25 cellular contexts compared by ENCODE assay signal in the genomic region with DNA sequence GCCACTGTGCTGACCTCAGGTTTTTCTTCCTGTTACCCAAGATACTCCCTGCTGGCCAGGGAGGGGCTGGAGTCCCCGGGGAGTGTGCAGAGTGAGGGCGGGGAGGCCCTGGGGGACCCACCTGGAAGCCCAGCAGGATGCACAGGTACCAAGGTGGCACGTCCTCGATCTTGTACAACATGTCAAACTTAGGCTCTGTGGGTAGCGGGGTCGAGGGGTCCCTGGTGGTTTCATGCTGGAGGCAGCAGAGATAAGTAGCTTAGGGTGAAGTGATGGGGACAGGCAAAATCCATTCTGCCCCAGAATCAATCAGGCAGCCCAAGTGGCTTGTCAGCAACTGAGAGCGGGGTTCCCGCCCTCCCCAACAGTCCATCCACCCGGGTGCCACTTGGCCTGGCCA. TPM values are rescaled to one million over a fixed set of nuclear protein-coding genes. Genes with fewer than 3 reads are reported as not detected.
DNase-seq lines count a peak whose midpoint lies in the region; ATAC-seq and TF ChIP-seq lines count a peak whose summit lies in the region.
"Had no signal": no experiment of that assay in that cellular context is flagged by ENCODE, and none has a peak within 500 bp of the region (broad histone marks: within the 10 kb centered on the region; RNA-seq: fewer than 3 reads in every experiment).

No MANE protein-coding gene starts in this region.

- TF ChIP-seq CTCF in Calu3 (IDR thresholded peaks at IDR 0.05; ENCODE audit: unreplicated experiment) (no peak), endodermal cell (conservative IDR thresholded peaks at IDR 0.05) (no peak)

- H3K27me3 ChIP-seq in endodermal cell (ENCODE audit: control insufficient read depth, insufficient read depth, low read length, poor library complexity, severe bottlenecking), result no peaks in the 10 kb centered on the region
- H3K27me3 ChIP-seq: esophagus squamous epithelium had no signal

- CTCF ChIA-PET in Calu3 (lab: Charles Lee), result no interaction called here

- H3K36me3 ChIP-seq in endodermal cell (ENCODE audit: control insufficient read depth, insufficient read depth, low read length), result peaks cover 2% of the 10 kb centered on the region
- H3K36me3 ChIP-seq: esophagus squamous epithelium, prostate gland had no signal

- peaks cover 6% of the 10 kb centered on the region for H3K36me3 Mint-ChIP-seq in Calu3 (ENCODE audit: insufficient read depth, unreplicated experiment)
- peaks cover 2% of the 10 kb centered on the region for H3K36me3 Mint-ChIP-seq in endodermal cell (ENCODE audit: low read depth)

- ATAC-seq in HG03108 (IDR thresholded peaks at IDR 0.05; ENCODE audit: unreplicated experiment), result no peak
- ATAC-seq in GM18873 (IDR thresholded peaks at IDR 0.05; ENCODE audit: low FRiP score, unreplicated experiment), result no peak
- ATAC-seq: activated CD8-positive, alpha-beta T cell treated with anti-CD3 and anti-CD28 coated beads, Interleukin-2, amount 10 ng/mL, durations not matched to agents 7 days and 5 days; activated T-cell treated with anti-CD3 and anti-CD28 coated beads, Interleukin-2, amount 50 U/mL, for 72 hours; stimulated activated naive CD8-positive, alpha-beta T cell treated with anti-CD3 and anti-CD28 coated beads, Interleukin-15, amount 100 ng/mL, for 72 hours had no signal

- H3K9me3 ChIP-seq in endodermal cell (ENCODE audit: control insufficient read depth, low read length), result no peaks in the 10 kb centered on the region
- H3K9me3 ChIP-seq: esophagus squamous epithelium, prostate gland had no signal

- 92 to 96% methylated on average over 5 to 9 of the region's 9 CpGs for WGBS in endodermal cell (ENCODE audit: insufficient coverage in 1 of 2, insufficient read length in 1 of 2), 2 experiments

- H3K27me3 Mint-ChIP-seq in Calu3 (ENCODE audit: unreplicated experiment) (no peaks in the 10 kb centered on the region), endodermal cell (ENCODE audit: insufficient read depth) (no peaks in the 10 kb centered on the region)
- H3K27me3 Mint-ChIP-seq: central memory CD8-positive, alpha-beta T cell; stimulated activated naive CD8-positive, alpha-beta T cell treated with anti-CD3 and anti-CD28 coated beads, Interleukin-15, amount 100 ng/mL, for 72 hours had no signal

- peaks cover 6% of the 10 kb centered on the region for H3K4me1 ChIP-seq in endodermal cell (ENCODE audit: control insufficient read depth, insufficient read depth, low read length)

- no peak overlapping the region for H3K4me3 ChIP-seq in endodermal cell (ENCODE audit: low read length)
- H3K4me3 ChIP-seq: esophagus squamous epithelium, prostate gland, skin epidermis had no signal

- DNase-seq in Calu3 (no peak), NCI-H69 (lab: John Stamatoyannopoulos, UW) (peak; percentile 28), endodermal cell (peak; percentile 44), posterior vena cava (ENCODE audit: low spot score) (peak; percentile 73), dedifferentiated amniotic fluid mesenchymal stem cell (ENCODE audit: extremely low spot score) (no peak), AG08395 (ENCODE audit: low spot score) (no peak)
- DNase-seq: activated CD8-positive, alpha-beta T cell treated with anti-CD3 and anti-CD28 coated beads, Interleukin-2, amount 10 ng/mL, durations not matched to agents 7 days and 5 days; activated naive CD4-positive, alpha-beta T cell treated with anti-CD3 and anti-CD28 coated beads, Interleukin-2, amount 50 U/mL, for 16 hours; activated T-cell treated with anti-CD3 and anti-CD28 coated beads, Interleukin-2, amount 50 U/mL, for 72 hours; anterior cingulate cortex; effector memory CD4-positive, alpha-beta T cell; esophagus squamous epithelium; midbrain; NCI-H2029; NCI-H446 treated with DMSO at 0.1 percent for 48 hours; stimulated activated CD4-positive, alpha-beta T cell treated with anti-CD3 and anti-CD28 coated beads, Interleukin-2, amount 100 ng/mL, for 48 hours; stimulated activated naive CD8-positive, alpha-beta T cell treated with anti-CD3 and anti-CD28 coated beads, Interleukin-15, amount 100 ng/mL, for 72 hours; trophoblast cell had no signal

- peak overlapping the region; percentile 34 for H3K27ac Mint-ChIP-seq in Calu3 (ENCODE audit: unreplicated experiment)
- H3K27ac Mint-ChIP-seq in endodermal cell, result no peak overlapping the region
- H3K27ac Mint-ChIP-seq: activated CD8-positive, alpha-beta T cell treated with anti-CD3 and anti-CD28 coated beads, Interleukin-2, amount 10 ng/mL, durations not matched to agents 7 days and 5 days; activated T-cell treated with anti-CD3 and anti-CD28 coated beads, Interleukin-2, amount 50 U/mL, for 72 hours; stimulated activated naive CD8-positive, alpha-beta T cell treated with anti-CD3 and anti-CD28 coated beads, Interleukin-15, amount 100 ng/mL, for 72 hours had no signal

- no TSS peak for BruUV-seq in Calu3 (replicated peaks; lab: Mats Ljungman, UMichigan)

- H3K4me3 Mint-ChIP-seq in Calu3 (ENCODE audit: low read depth, unreplicated experiment), result no peak overlapping the region
- no peak overlapping the region for H3K4me3 Mint-ChIP-seq in endodermal cell
- H3K4me3 Mint-ChIP-seq: activated CD8-positive, alpha-beta T cell treated with anti-CD3 and anti-CD28 coated beads, Interleukin-2, amount 10 ng/mL, durations not matched to agents 7 days and 5 days; activated T-cell treated with anti-CD3 and anti-CD28 coated beads, Interleukin-2, amount 50 U/mL, for 72 hours; central memory CD8-positive, alpha-beta T cell; stimulated activated naive CD8-positive, alpha-beta T cell treated with anti-CD3 and anti-CD28 coated beads, Interleukin-15, amount 100 ng/mL, for 72 hours had no signal

- no peak overlapping the region for H3K27ac ChIP-seq in endodermal cell (ENCODE audit: low read depth, low read length)
- H3K27ac ChIP-seq: esophagus squamous epithelium, KMS-11, prostate gland had no signal

- no peak overlapping the region for H3K9ac ChIP-seq in endodermal cell (ENCODE audit: extremely low read depth, low read length, poor library complexity, severe bottlenecking)
- H3K9ac ChIP-seq: KMS-11 had no signal

- H3K4me1 Mint-ChIP-seq in Calu3 (ENCODE audit: low read depth, unreplicated experiment) (peaks cover 29% of the 10 kb centered on the region), endodermal cell (peaks cover 16% of the 10 kb centered on the region)

- intact Hi-C loops in Calu3 (cut with micrococcal nuclease; ENCODE audit: unreplicated experiment), result no loop called here
- intact Hi-C loops in posterior vena cava (cut with DNase I), result no loop called here

- H3K9me3 Mint-ChIP-seq in Calu3 (ENCODE audit: low read depth, unreplicated experiment) (no peaks in the 10 kb centered on the region), endodermal cell (no peaks in the 10 kb centered on the region)
- H3K9me3 Mint-ChIP-seq: activated T-cell treated with anti-CD3 and anti-CD28 coated beads, Interleukin-2, amount 50 U/mL, for 72 hours; central memory CD8-positive, alpha-beta T cell; stimulated activated naive CD8-positive, alpha-beta T cell treated with anti-CD3 and anti-CD28 coated beads, Interleukin-15, amount 100 ng/mL, for 72 hours had no signal

RNA-seq across cellular contexts. Expression of gene SLC23A1, which starts 0.7 kb away (rescaled TPM):
- total RNA-seq in Calu3 (2022) (0.80 and 2.8 TPM in 2 replicates), endodermal cell (under 1 TPM; 0.35 to 0.93 TPM), posterior vena cava (not detected)
- 0.28 TPM for polyA plus RNA-seq in endodermal cell (2013, experiment 1 of 2)
- not detected for polyA plus RNA-seq in endodermal cell (2013, experiment 2 of 2)
- polyA plus RNA-seq: neural cell had no signal

RNA-seq across cellular contexts. Expression of gene MZB1, which starts 7.3 kb away (rescaled TPM):
- total RNA-seq in Calu3 (2022), result 0.24 TPM in 1 of 2 replicates, not detected in the other
- total RNA-seq in endodermal cell, result under 1 TPM; 0.57 to 0.60 TPM
- not detected for polyA plus RNA-seq in endodermal cell (2013, experiment 1 of 2)
- polyA plus RNA-seq in endodermal cell (2013, experiment 2 of 2), result 0.50 TPM
- 1 to 10 TPM; 1.0 TPM for total RNA-seq in posterior vena cava
- polyA plus RNA-seq: neural cell had no signal

RNA-seq across cellular contexts. Expression of gene PROB1, which starts 12.5 kb away (rescaled TPM):
- total RNA-seq in Calu3 (2022) (1.9 and 2.4 TPM in 2 replicates), endodermal cell (1 to 10 TPM; 4.8 to 6.6 TPM), posterior vena cava (1 to 10 TPM; 4.4 to 8.9 TPM)
- 1.4 TPM for polyA plus RNA-seq in endodermal cell (2013, experiment 1 of 2)
- 1.4 TPM for polyA plus RNA-seq in endodermal cell (2013, experiment 2 of 2)

RNA-seq across cellular contexts. Expression of gene SPATA24, which starts 21.5 kb away (rescaled TPM):
- 5.1 and 6.8 TPM in 2 replicates for total RNA-seq in Calu3 (2022)
- total RNA-seq in endodermal cell, result 10 to 100 TPM in 1 of 2 donors, 1 to 10 TPM in 1; 9.8 to 10.6 TPM
- polyA plus RNA-seq in endodermal cell (2013, experiment 1 of 2), result 9.7 TPM
- 7.9 TPM for polyA plus RNA-seq in endodermal cell (2013, experiment 2 of 2)
- total RNA-seq in posterior vena cava, result 1 to 10 TPM; 1.9 to 2.6 TPM

RNA-seq across cellular contexts. Expression of gene PAIP2, which starts 40.7 kb away (rescaled TPM):
- total RNA-seq in Calu3 (2022), result 73.0 and 81.2 TPM in 2 replicates
- 100 to 1,000 TPM; 128 to 142 TPM for total RNA-seq in endodermal cell
- 193 TPM for polyA plus RNA-seq in endodermal cell (2013, experiment 1 of 2)
- 186 TPM for polyA plus RNA-seq in endodermal cell (2013, experiment 2 of 2)
- 10 to 100 TPM; 67.6 to 75.4 TPM for total RNA-seq in posterior vena cava

Comparison
In these comparisons a context has a peak if more than half of its experiments do, and no peak if none do; other contexts are left out.
1. DNase-seq: peak in NCI-H69 (single experiment), endodermal cell (single experiment) and posterior vena cava (single experiment); none in Calu3 (single experiment), dedifferentiated amniotic fluid mesenchymal stem cell (single experiment) and AG08395 (single experiment).